13 cellular contexts compared by ENCODE assay signal in the genomic region with DNA sequence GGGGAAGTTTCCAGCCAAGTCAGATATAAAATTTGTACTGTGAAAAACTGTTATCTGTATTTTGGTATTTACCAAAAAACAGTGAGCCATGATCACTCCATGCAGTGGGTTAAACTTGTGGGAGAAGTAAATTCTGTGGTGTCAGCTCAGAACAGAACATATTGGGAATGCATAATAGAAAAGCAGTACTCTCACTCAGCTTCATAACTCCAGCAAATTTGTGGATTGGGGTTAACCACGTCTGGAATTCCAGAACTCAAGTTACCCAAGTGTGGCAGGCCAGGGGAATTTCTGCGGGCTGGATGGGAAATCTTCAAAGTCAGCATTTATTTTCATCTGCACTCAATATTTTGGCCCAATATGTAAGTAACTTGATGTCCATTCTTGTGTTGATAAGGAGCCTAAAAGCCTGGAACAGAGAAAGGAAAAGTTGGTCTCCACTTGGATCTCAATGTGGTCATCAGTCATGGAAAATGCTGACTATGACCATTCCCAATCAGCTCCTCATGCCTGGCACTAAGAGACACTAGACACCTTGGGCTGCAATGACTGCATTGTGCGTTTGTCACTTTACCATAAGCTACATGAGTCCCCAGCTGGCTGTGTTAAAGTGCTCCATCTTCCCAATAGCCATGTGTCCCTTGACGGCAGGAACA. TPM values are rescaled to one million over a fixed set of nuclear protein-coding genes. Genes with fewer than 3 reads are reported as not detected.
A peak's percentile ranks its signal among the peaks of the same experiment; 100 is the strongest.
DNase-seq lines count a peak whose midpoint lies in the region; ATAC-seq and TF ChIP-seq lines count a peak whose summit lies in the region.
"Had no signal": no experiment of that assay in that cellular context is flagged by ENCODE, and none has a peak within 500 bp of the region (broad histone marks: within the 10 kb centered on the region; RNA-seq: fewer than 3 reads in every experiment).

No MANE protein-coding gene starts in this region.

- intact Hi-C loops in left lung (cut with DNase I), result no loop called here

- H3K36me3 ChIP-seq in left lung, result no peaks in the 10 kb centered on the region
- H3K36me3 ChIP-seq: lower lobe of right lung, ovary had no signal

- peak; percentile 7 for ATAC-seq in left lung
- no peak for ATAC-seq in HG02970 (IDR thresholded peaks at IDR 0.05; ENCODE audit: low FRiP score, unreplicated experiment)

- peak overlapping the region in 1 of 2 donors; percentile 80 for H3K27ac ChIP-seq in left lung
- H3K27ac ChIP-seq: ovary had no signal

- TF ChIP-seq CTCF in astrocyte of the spinal cord (IDR thresholded peaks at IDR 0.05; ENCODE audit: low read depth, low read length), result no peak
- no peak for TF ChIP-seq CTCF in left lung (IDR thresholded peaks at IDR 0.05)

- no peaks in the 10 kb centered on the region for H3K27me3 ChIP-seq in left lung
- H3K27me3 ChIP-seq: ovary had no signal

- DNase-seq in NCI-H2029 (lab: John Stamatoyannopoulos, UW) (peak; percentile 4), NCI-H2029 treated with DMSO at 0.1 percent for 48 hours (lab: John Stamatoyannopoulos, UW) (no peak), astrocyte of the spinal cord (ENCODE audit: low read depth, low spot score) (peak; percentile 92), left lung (no peak), OCI-M2 (lab: John Stamatoyannopoulos, UW; ENCODE audit: unreplicated experiment) (no peak)
- no peak for DNase-seq in stimulated activated CD4-positive, alpha-beta T cell treated with anti-CD3 and anti-CD28 coated beads, Interleukin-4, amount 100 ng/mL, for 1 hour
- no peak for DNase-seq in activated effector memory CD4-positive, alpha-beta T cell treated with Interleukin-2 at 50 U/mL for 16 hours
- DNase-seq: activated naive CD4-positive, alpha-beta T cell treated with anti-CD3 and anti-CD28 coated beads for 36 hours; glutamatergic neuron; lower lobe of right lung; ovary; substantia nigra had no signal

- peaks cover 7 to 14% of the 10 kb centered on the region in 2 donors for H3K4me1 ChIP-seq in left lung

- H3K4me3 ChIP-seq in astrocyte of the spinal cord (ENCODE audit: low read depth, low read length) (no peak overlapping the region), left lung (no peak overlapping the region)
- H3K4me3 ChIP-seq: lower lobe of right lung, ovary had no signal

- H3K9me3 ChIP-seq in left lung, result no peaks in the 10 kb centered on the region
- H3K9me3 ChIP-seq: lower lobe of right lung, ovary had no signal

- in situ Hi-C loops in astrocyte of the spinal cord (cut with HindIII; ENCODE audit: low sequenced_read_pairs), result no loop called here

RNA-seq across cellular contexts. Expression of a gene that starts 39.1 kb away (rescaled TPM):
- 100 to 1,000 TPM; 106 to 142 TPM for total RNA-seq in left lung

Comparison
In these comparisons a context has a peak if more than half of its experiments do, and no peak if none do; other contexts are left out.
1. DNase-seq: peak in NCI-H2029 (single experiment) and astrocyte of the spinal cord (single experiment); none in NCI-H2029 treated with DMSO at 0.1 percent for 48 hours (single experiment), left lung (0 of 2), stimulated activated CD4-positive, alpha-beta T cell treated with anti-CD3 and anti-CD28 coated beads, Interleukin-4, amount 100 ng/mL, for 1 hour (single experiment), activated effector memory CD4-positive, alpha-beta T cell treated with Interleukin-2 at 50 U/mL for 16 hours (single experiment) and OCI-M2 (single experiment).